In the genomic region with DNA sequence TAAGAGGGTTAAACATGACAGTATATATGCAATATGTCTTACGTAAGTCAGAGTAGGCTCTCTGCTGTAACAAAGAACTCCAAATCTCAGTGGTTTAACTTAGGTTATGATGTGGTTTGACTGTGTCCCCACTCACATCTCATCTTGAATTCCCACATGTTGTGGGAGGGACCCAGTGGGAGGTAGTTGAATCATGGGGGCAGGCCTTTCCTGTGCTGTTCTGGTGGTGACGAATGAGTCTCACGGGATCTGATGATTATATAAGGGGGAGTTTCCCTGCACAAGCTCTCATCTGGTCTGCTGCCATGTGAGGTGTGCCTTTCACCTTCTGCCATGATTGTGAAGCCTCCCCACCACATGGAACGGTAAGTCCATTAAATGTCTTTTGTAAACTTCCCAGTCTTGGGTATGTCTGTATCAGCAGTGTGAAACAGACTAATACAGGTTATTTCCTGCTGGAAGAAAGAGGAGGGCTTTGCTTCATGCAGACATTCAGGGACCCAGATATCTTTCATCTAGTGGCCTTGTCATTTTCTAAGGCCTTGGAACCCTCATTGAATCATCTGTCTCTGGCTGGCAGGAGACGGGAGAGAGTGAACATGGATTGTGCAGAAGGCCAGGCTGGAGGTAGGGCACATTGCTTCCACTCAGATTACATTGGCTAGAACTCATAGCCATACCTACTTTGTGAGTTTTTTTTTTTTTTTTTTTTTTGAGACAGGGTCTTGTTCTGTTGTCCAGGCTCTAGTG, we compare ENCODE assay signal across 9 cellular contexts.
DNase-seq lines count a peak whose midpoint lies in the region; ATAC-seq and TF ChIP-seq lines count a peak whose summit lies in the region.
"Had no signal": no experiment of that assay in that cellular context is flagged by ENCODE, and none has a peak within 500 bp of the region (broad histone marks: within the 10 kb centered on the region; RNA-seq: fewer than 3 reads in every experiment).

No MANE protein-coding gene starts in this region.

- intact Hi-C loops in activated CD8-positive, alpha-beta T cell treated with anti-CD3 and anti-CD28 coated beads for 36 hours (cut with micrococcal nuclease), result no loop called here

- H3K9me3 Mint-ChIP-seq in activated CD8-positive, alpha-beta T cell treated with anti-CD3 and anti-CD28 coated beads for 36 hours, result peaks cover 6% of the 10 kb centered on the region
- H3K9me3 Mint-ChIP-seq in immature natural killer cell (no peaks in the 10 kb centered on the region), type B pancreatic cell (no peaks in the 10 kb centered on the region)
- H3K9me3 Mint-ChIP-seq: nephron had no signal

- peak; percentile 91 for ATAC-seq in activated CD8-positive, alpha-beta T cell treated with anti-CD3 and anti-CD28 coated beads for 36 hours
- no peak for ATAC-seq in HG03565 (IDR thresholded peaks at IDR 0.05; ENCODE audit: unreplicated experiment)
- no peak for ATAC-seq in GM18502 (IDR thresholded peaks at IDR 0.05; ENCODE audit: poor library complexity, unreplicated experiment)

- H3K27me3 Mint-ChIP-seq in activated CD8-positive, alpha-beta T cell treated with anti-CD3 and anti-CD28 coated beads for 36 hours, result no peaks in the 10 kb centered on the region
- H3K27me3 Mint-ChIP-seq in immature natural killer cell (ENCODE audit: low read depth in 3 of 3) (peaks cover 0 to 5% (median 2%) of the 10 kb centered on the region in 3 donors), type B pancreatic cell (no peaks in the 10 kb centered on the region)

- peak overlapping the region; percentile 63 for H3K27ac Mint-ChIP-seq in activated CD8-positive, alpha-beta T cell treated with anti-CD3 and anti-CD28 coated beads for 36 hours
- peak overlapping the region; percentile 59 to 89 (median 82) for H3K27ac Mint-ChIP-seq in immature natural killer cell
- H3K27ac Mint-ChIP-seq in type B pancreatic cell, result no peak overlapping the region
- H3K27ac Mint-ChIP-seq: nephron had no signal

- peak overlapping the region; percentile 35 for H3K4me3 Mint-ChIP-seq in activated CD8-positive, alpha-beta T cell treated with anti-CD3 and anti-CD28 coated beads for 36 hours
- H3K4me3 Mint-ChIP-seq in immature natural killer cell, result peak overlapping the region in 3 of 5 donors; percentile 22 to 66 (median 36)
- no peak overlapping the region for H3K4me3 Mint-ChIP-seq in type B pancreatic cell
- H3K4me3 Mint-ChIP-seq: nephron had no signal

- POLR2A ChIA-PET in activated CD8-positive, alpha-beta T cell treated with anti-CD3 and anti-CD28 coated beads for 36 hours (lab: Charles Lee), result no interaction called here

- H3K36me3 Mint-ChIP-seq in activated CD8-positive, alpha-beta T cell treated with anti-CD3 and anti-CD28 coated beads for 36 hours (ENCODE audit: low read depth), result peaks cover 13% of the 10 kb centered on the region
- peaks cover 0 to 5% (median 0%) of the 10 kb centered on the region in 3 donors for H3K36me3 Mint-ChIP-seq in immature natural killer cell
- H3K36me3 Mint-ChIP-seq in type B pancreatic cell, result no peaks in the 10 kb centered on the region

- H3K4me3 ChIP-seq in Jurkat, Clone E6-1 (ENCODE audit: low read length), result no peak overlapping the region

- CTCF ChIA-PET in activated CD8-positive, alpha-beta T cell treated with anti-CD3 and anti-CD28 coated beads for 36 hours (lab: Charles Lee), result interaction anchor here (0.6 to 3.1 kb wide), 3 partner anchors 34 to 329 kb away, joined by 3 to 22 read pairs (median 3); no protein-coding TSS in a partner anchor

- TF ChIP-seq CTCF in activated CD8-positive, alpha-beta T cell treated with anti-CD3 and anti-CD28 coated beads for 36 hours (IDR thresholded peaks at IDR 0.05), result no peak
- TF ChIP-seq CTCF in type B pancreatic cell (conservative IDR thresholded peaks at IDR 0.05), result no peak

- H3K4me1 Mint-ChIP-seq in activated CD8-positive, alpha-beta T cell treated with anti-CD3 and anti-CD28 coated beads for 36 hours (ENCODE audit: low read depth), result peaks cover 38% of the 10 kb centered on the region
- H3K4me1 Mint-ChIP-seq in immature natural killer cell (peaks cover 31 to 43% of the 10 kb centered on the region in 2 donors), type B pancreatic cell (ENCODE audit: unreplicated experiment) (peaks cover 27% of the 10 kb centered on the region)

- DNase-seq in A172 (ENCODE audit: low spot score), result peak; percentile 58
- peak; percentile 77 for DNase-seq in Jurkat, Clone E6-1 (ENCODE audit: low read depth, low spot score)
- peak; percentile 72 for DNase-seq in activated CD8-positive, alpha-beta T cell treated with anti-CD3 and anti-CD28 coated beads for 36 hours
- peak; percentile 26 to 61 (median 32) for DNase-seq in immature natural killer cell
- no peak for DNase-seq in type B pancreatic cell (ENCODE audit: extremely low spot score, unreplicated experiment)
- no peak for DNase-seq in NCI-H1417 treated with DMSO at 0.1 percent for 48 hours (lab: John Stamatoyannopoulos, UW)

Comparison
In these comparisons a context has a peak if more than half of its experiments do, and no peak if none do; other contexts are left out.
1. DNase-seq: peak in A172 (single experiment), Jurkat, Clone E6-1 (single experiment), activated CD8-positive, alpha-beta T cell treated with anti-CD3 and anti-CD28 coated beads for 36 hours (single experiment) and immature natural killer cell (3 of 3); none in type B pancreatic cell (single experiment) and NCI-H1417 treated with DMSO at 0.1 percent for 48 hours (single experiment).